In the genomic region with DNA sequence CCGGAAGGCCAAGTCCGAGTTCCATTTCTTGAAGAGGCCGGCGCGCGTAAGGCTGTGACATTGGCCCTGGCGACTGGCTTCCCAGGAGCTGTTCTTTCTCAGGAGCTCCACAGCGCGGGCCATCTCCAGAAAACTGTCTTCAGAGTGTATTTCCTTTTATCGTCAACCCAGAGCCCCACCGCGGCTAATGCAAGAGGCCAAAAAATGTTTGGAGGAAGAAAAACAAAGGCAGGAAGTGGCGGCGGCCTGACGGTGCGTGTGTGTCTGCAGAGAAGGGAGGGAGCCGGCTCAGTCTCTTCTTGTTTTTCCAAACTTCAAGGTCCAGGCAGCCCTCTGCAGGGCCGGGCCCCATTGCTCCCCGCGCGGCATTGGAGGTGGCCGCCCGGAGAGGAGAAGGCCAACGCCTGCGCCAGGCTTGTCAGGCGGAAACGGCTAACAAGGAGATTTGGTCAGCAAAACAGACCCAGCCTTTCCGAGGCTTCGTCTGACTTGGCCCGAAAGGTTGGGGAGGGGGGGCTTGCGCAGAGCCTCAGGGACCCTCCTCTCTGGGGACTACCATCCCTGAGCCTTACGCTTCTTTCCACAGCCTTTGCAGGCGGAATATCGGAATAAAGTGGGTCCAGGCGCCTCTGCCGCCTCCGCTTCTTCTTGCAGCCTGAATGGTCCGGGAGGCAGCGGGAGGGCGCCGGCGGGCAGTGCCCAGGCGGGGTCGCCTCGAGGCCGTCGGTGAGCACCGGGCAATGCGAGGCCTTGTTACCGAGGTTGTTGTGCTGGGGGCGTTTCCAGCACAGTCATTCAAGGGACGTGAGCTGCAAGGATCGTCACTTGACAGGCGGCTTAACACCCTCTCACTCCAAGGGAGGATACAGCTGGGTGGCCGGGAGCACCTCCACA, we compare ENCODE assay signal across 9 cellular contexts. TPM values are rescaled to one million over a fixed set of nuclear protein-coding genes. Genes with fewer than 3 reads are reported as not detected.
A peak's percentile ranks its signal among the peaks of the same experiment; 100 is the strongest.
DNase-seq lines count a peak whose midpoint lies in the region; ATAC-seq and TF ChIP-seq lines count a peak whose summit lies in the region.
"Had no signal": no experiment of that assay in that cellular context is flagged by ENCODE, and none has a peak within 500 bp of the region (broad histone marks: within the 10 kb centered on the region; RNA-seq: fewer than 3 reads in every experiment).

No MANE protein-coding gene starts in this region.

- H3K4me1 Mint-ChIP-seq in T-cell, result peaks cover 63 to 80% (median 78%) of the 10 kb centered on the region in 3 donors

- peak; percentile 79 for DNase-seq in ELR (ENCODE audit: low read depth)
- DNase-seq in T-cell, result peak in 28 of 34 experiments; percentile 26 to 65 (median 44)
- DNase-seq in fibroblast of lung (ENCODE audit: low read depth in 2 of 2), result no peak
- DNase-seq in posterior vena cava (ENCODE audit: low spot score), result peak; percentile 85
- no peak for DNase-seq in NCI-H446 treated with DMSO at 0.1 percent for 48 hours (lab: John Stamatoyannopoulos, UW)
- no peak for DNase-seq in foreskin melanocyte

- no peaks in the 10 kb centered on the region for H3K36me3 Mint-ChIP-seq in T-cell

- H3K4me1 ChIP-seq in fibroblast of lung (ENCODE audit: control insufficient read depth, extremely low read depth, insufficient read depth, low read length), result no peaks in the 10 kb centered on the region

- H3K27ac ChIP-seq in fibroblast of lung (ENCODE audit: insufficient read depth, low read length), result no peak overlapping the region

- CTCF ChIA-PET in T-cell (lab: Charles Lee), result interaction anchor here in 1 of 2 donors (0.6 to 2.2 kb wide), 4 partner anchors 9 to 20 kb away, joined by 3 to 26 read pairs (median 4); no protein-coding TSS in a partner anchor

- H3K4me3 ChIP-seq in fibroblast of lung (replicated peaks in 1 of 4; ENCODE audit: control extremely low read depth in 1 of 4, insufficient read depth in 1 of 4, low read depth in 3 of 4, low read length in 4 of 4), result no peak overlapping the region

- H3K36me3 ChIP-seq in fibroblast of lung (ENCODE audit: control insufficient read depth, insufficient read depth, low read length), result no peaks in the 10 kb centered on the region

- H3K4me2 ChIP-seq in fibroblast of lung (ENCODE audit: extremely low read depth, insufficient read depth, low read length), result peak overlapping the region; percentile 4

- H2AFZ ChIP-seq in fibroblast of lung (ENCODE audit: low read length), result no peak overlapping the region

- H3K9ac ChIP-seq in fibroblast of lung (ENCODE audit: insufficient read depth, low read length), result no peak overlapping the region

- no peaks in the 10 kb centered on the region for H3K79me2 ChIP-seq in fibroblast of lung (ENCODE audit: control insufficient read depth, insufficient read depth, low read length)

- H3K9me3 Mint-ChIP-seq in T-cell, result no peaks in the 10 kb centered on the region

- ATAC-seq in T-cell (replicated peaks in 1 of 4) (peak; percentile 49 to 63 (median 59)), GM18909 (IDR thresholded peaks at IDR 0.05; ENCODE audit: poor library complexity, unreplicated experiment) (no peak), HG03196 (IDR thresholded peaks at IDR 0.05; ENCODE audit: unreplicated experiment) (no peak)

- H4K20me1 ChIP-seq in fibroblast of lung (ENCODE audit: control insufficient read depth, extremely low read depth, insufficient read depth, low read length), result no peaks in the 10 kb centered on the region

- POLR2A ChIA-PET in T-cell (lab: Charles Lee), result no interaction called here

- H3K27me3 Mint-ChIP-seq in T-cell, result peaks cover 71 to 94% of the 10 kb centered on the region in 2 donors

- peak overlapping the region in 1 of 2 donors; percentile 72 for H3K27ac Mint-ChIP-seq in T-cell

- H3K9me3 ChIP-seq in fibroblast of lung (ENCODE audit: control insufficient read depth, insufficient read depth, low read depth, low read length), result no peaks in the 10 kb centered on the region

- H3K4me3 Mint-ChIP-seq in T-cell, result peak overlapping the region; percentile 65 to 79 (median 65)

- intact Hi-C loops in posterior vena cava (cut with DNase I), result no loop called here

- H3K27me3 ChIP-seq in fibroblast of lung (ENCODE audit: control insufficient read depth, insufficient read depth, low read length), result peaks cover 92% of the 10 kb centered on the region

- no peak for TF ChIP-seq CTCF in fibroblast of lung (conservative IDR thresholded peaks at IDR 0.05 in 1 of 2, IDR thresholded peaks at IDR 0.05 in 1 of 2; ENCODE audit: low read depth in 1 of 2, low read length in 2 of 2)

RNA-seq across cellular contexts. Expression of a gene that starts 3.9 kb away (rescaled TPM):
- total RNA-seq in T-cell (not detected), fibroblast of lung (not detected in 2 replicates), posterior vena cava (1 to 10 TPM in 1 of 2 donors, under 1 TPM in 1; 0.51 to 1.1 TPM)
- polyA plus RNA-seq in fibroblast of lung, result 0.03 and 0.18 TPM in 2 replicates
- polyA plus RNA-seq in fibroblast of lung (2012), result 0.05 and 0.43 TPM in 2 replicates
- 0.12 TPM in 1 of 2 replicates, not detected in the other for polyA minus RNA-seq in fibroblast of lung (ENCODE audit: low replicate concordance)
- total RNA-seq: bronchial epithelial cell had no signal

RNA-seq across cellular contexts. Expression of a gene that starts 11.0 kb away (rescaled TPM):
- total RNA-seq in T-cell, result not detected
- not detected in 2 replicates for total RNA-seq in fibroblast of lung
- not detected in 2 replicates for polyA plus RNA-seq in fibroblast of lung
- not detected in 2 replicates for polyA plus RNA-seq in fibroblast of lung (2012)
- polyA minus RNA-seq in fibroblast of lung (ENCODE audit: low replicate concordance), result not detected in 2 replicates
- total RNA-seq in posterior vena cava, result under 1 TPM in 1 of 2 donors, not detected in 1; 0.14 TPM

RNA-seq across cellular contexts. Expression of a gene that starts 14.8 kb away (rescaled TPM):
- total RNA-seq in T-cell, result under 1 TPM in 3 of 5 donors, not detected in 2; 0.36 to 0.75 (median 0.51) TPM
- under 0.01 and 0.17 TPM in 2 replicates for total RNA-seq in fibroblast of lung
- polyA plus RNA-seq in fibroblast of lung, result 0.25 and 1.00 TPM in 2 replicates
- 0.12 and 0.75 TPM in 2 replicates for polyA plus RNA-seq in fibroblast of lung (2012)
- polyA minus RNA-seq in fibroblast of lung (ENCODE audit: low replicate concordance), result 1.6 TPM in 1 of 2 replicates, not detected in the other
- total RNA-seq in posterior vena cava, result 1 to 10 TPM; 8.9 to 9.2 TPM
- total RNA-seq: bronchial epithelial cell had no signal

RNA-seq across cellular contexts. Expression of a gene that starts 23.6 kb away (rescaled TPM):
- total RNA-seq in T-cell, result under 1 TPM; 0.57 to 0.95 (median 0.79) TPM
- under 0.01 TPM in 1 of 2 replicates, not detected in the other for total RNA-seq in fibroblast of lung
- 0.08 and 0.11 TPM in 2 replicates for polyA plus RNA-seq in fibroblast of lung
- 0.09 TPM in 1 of 2 replicates, not detected in the other for polyA plus RNA-seq in fibroblast of lung (2012)
- not detected in 2 replicates for polyA minus RNA-seq in fibroblast of lung (ENCODE audit: low replicate concordance)
- total RNA-seq in posterior vena cava, result 1 to 10 TPM; 7.4 TPM
- total RNA-seq: bronchial epithelial cell had no signal

RNA-seq across cellular contexts. Expression of a gene that starts 32.4 kb away (rescaled TPM):
- total RNA-seq in T-cell (under 1 TPM in 1 of 5 donors, not detected in 4; 0.67 TPM), fibroblast of lung (1.0 and 1.2 TPM in 2 replicates), posterior vena cava (1 to 10 TPM; 6.2 to 6.7 TPM)
- 5.3 and 5.9 TPM in 2 replicates for polyA plus RNA-seq in fibroblast of lung
- 6.8 and 7.9 TPM in 2 replicates for polyA plus RNA-seq in fibroblast of lung (2012)
- 4.8 and 6.3 TPM in 2 replicates for polyA minus RNA-seq in fibroblast of lung (ENCODE audit: low replicate concordance)
- total RNA-seq: bronchial epithelial cell had no signal

Comparison
In these comparisons a context has a peak if more than half of its experiments do, and no peak if none do; other contexts are left out.
1. DNase-seq: peak in ELR (single experiment), T-cell (28 of 34) and posterior vena cava (single experiment); none in fibroblast of lung (0 of 2), NCI-H446 treated with DMSO at 0.1 percent for 48 hours (single experiment) and foreskin melanocyte (single experiment).
2. ATAC-seq: peak in T-cell (4 of 4); none in GM18909 (single experiment) and HG03196 (single experiment).